ENCODE assay signal across 1 cellular context in genomic region chr12:112409064-112409905, GRCh38.
TF ChIP-seq lines count a peak whose summit lies in the region.

Gene RPL6 (minus strand): TSS chr12:112409605. CDS start chr12:112408656, 949 bp downstream.

TF ChIP-seq in HepG2, 621 proteins besides CTCF, POLR2A, EP300 and RAD21 (continued from another document and continues in another):
- no peak for TF ChIP-seq RERE (CRISPR knock-in tag; IDR thresholded peaks at IDR 0.05; ENCODE audit: low read depth)
- TF ChIP-seq SP1 (IDR thresholded peaks at IDR 0.05), result no peak
- no peak for TF ChIP-seq SP1 (CRISPR knock-in tag; IDR thresholded peaks at IDR 0.05)
- TF ChIP-seq NFYC (CRISPR knock-in tag; IDR thresholded peaks at IDR 0.05), result peak; percentile 18
- TF ChIP-seq ZKSCAN8 (CRISPR knock-in tag; IDR thresholded peaks at IDR 0.05; ENCODE audit: borderline replicate concordance), result 0 out of 2 replicates have a peak, but pooled peaks have one; percentile 71
- no peak for TF ChIP-seq ZNF576 (CRISPR knock-in tag; IDR thresholded peaks at IDR 0.05)
- no peak for TF ChIP-seq ZNF740 (CRISPR knock-in tag; IDR thresholded peaks at IDR 0.05)
- no peak for TF ChIP-seq ZSCAN5A (CRISPR knock-in tag; IDR thresholded peaks at IDR 0.05; ENCODE audit: borderline replicate concordance)
- TF ChIP-seq ZNF44 (CRISPR knock-in tag; IDR thresholded peaks at IDR 0.05), result no peak
- no peak for TF ChIP-seq PBX2 (CRISPR knock-in tag; IDR thresholded peaks at IDR 0.05)
- no peak for TF ChIP-seq SETDB1 (CRISPR knock-in tag; IDR thresholded peaks at IDR 0.05; ENCODE audit: borderline replicate concordance)
- TF ChIP-seq ZBTB38 (CRISPR knock-in tag; IDR thresholded peaks at IDR 0.05), result peak; percentile 72
- TF ChIP-seq ZNF557 (CRISPR knock-in tag; IDR thresholded peaks at IDR 0.05), result 0 out of 2 replicates have a peak, but pooled peaks have one; percentile 36
- no peak for TF ChIP-seq SAFB2 (CRISPR knock-in tag; IDR thresholded peaks at IDR 0.05; ENCODE audit: borderline replicate concordance, low read depth)
- no peak for TF ChIP-seq ZNF276 (CRISPR knock-in tag; IDR thresholded peaks at IDR 0.05; ENCODE audit: low read depth)
- TF ChIP-seq MAZ (IDR thresholded peaks at IDR 0.05; ENCODE audit: borderline replicate concordance, low read depth, low read length), result no peak
- no peak; the same call in 1 of the 2 replicates for TF ChIP-seq MAZ (CRISPR knock-in tag; IDR thresholded peaks at IDR 0.05; ENCODE audit: low read depth)
- TF ChIP-seq ZBTB10 (CRISPR knock-in tag; IDR thresholded peaks at IDR 0.05; ENCODE audit: borderline replicate concordance), result 0 out of 2 replicates have a peak, but pooled peaks have one; percentile 14
- no peak; the same call in 1 of the 2 replicates for TF ChIP-seq SP5 (CRISPR knock-in tag; IDR thresholded peaks at IDR 0.05; ENCODE audit: borderline replicate concordance, low read depth)
- peak; percentile 74; the same call in 1 of the 2 replicates for TF ChIP-seq PRDM15 (CRISPR knock-in tag; IDR thresholded peaks at IDR 0.05)
- TF ChIP-seq HOXA7 (CRISPR knock-in tag; IDR thresholded peaks at IDR 0.05), result no peak
- TF ChIP-seq RXRA (CRISPR knock-in tag; IDR thresholded peaks at IDR 0.05), result no peak; the same call in none of the 2 replicates
- TF ChIP-seq MAX (IDR thresholded peaks at IDR 0.05), result peak; percentile 79; the same call in 1 of the 2 replicates
- TF ChIP-seq TEAD2 (CRISPR knock-in tag; IDR thresholded peaks at IDR 0.05), result no peak
- peak; percentile 79; the same call in 1 of the 2 replicates for TF ChIP-seq ZGPAT (CRISPR knock-in tag; IDR thresholded peaks at IDR 0.05)
- peak; percentile 82; the same call in 1 of the 2 replicates for TF ChIP-seq KMT2A (CRISPR knock-in tag; IDR thresholded peaks at IDR 0.05)
- peak; percentile 67; the same call in 2 of the 3 replicates for TF ChIP-seq MXI1 (IDR thresholded peaks at IDR 0.05; ENCODE audit: borderline replicate concordance, low read depth, low read length)
- TF ChIP-seq HDAC2 (CRISPR knock-in tag; IDR thresholded peaks at IDR 0.05), result 0 out of 2 replicates have a peak, but pooled peaks have one; percentile 34
- peak; percentile 92 for TF ChIP-seq DRAP1 (CRISPR knock-in tag; IDR thresholded peaks at IDR 0.05)
- no peak for TF ChIP-seq ZBTB4 (CRISPR knock-in tag; IDR thresholded peaks at IDR 0.05; ENCODE audit: borderline replicate concordance)
- peak; percentile 99 for TF ChIP-seq MYC (CRISPR knock-in tag; IDR thresholded peaks at IDR 0.05; ENCODE audit: borderline replicate concordance)
